ENCODE assay signal across 15 cellular contexts in genomic region chr2:196995757-196996314, GRCh38.
DNase-seq lines count a peak whose midpoint lies in the region; ATAC-seq, FAIRE-seq and TF ChIP-seq lines count a peak whose summit lies in the region.
"Had no signal": no experiment of that assay in that cellular context is flagged by ENCODE, and none has a peak within 500 bp of the region (broad histone marks: within the 10 kb centered on the region; RNA-seq: fewer than 3 reads in every experiment).

No MANE protein-coding gene starts in this region.

- no peaks in the 10 kb centered on the region for H3K27me3 ChIP-seq in thyroid gland

- H3K9me3 Mint-ChIP-seq in activated T-cell treated with anti-CD3 and anti-CD28 coated beads, Interleukin-2, amount 50 U/mL, for 24 hours, result no peaks in the 10 kb centered on the region
- H3K9me3 Mint-ChIP-seq in activated T-cell treated with anti-CD3 and anti-CD28 coated beads, Interleukin-2, amount 50 U/mL, for 4 hours, result no peaks in the 10 kb centered on the region
- H3K9me3 Mint-ChIP-seq: CD8-positive, alpha-beta T cell had no signal

- no peaks in the 10 kb centered on the region for H3K36me3 ChIP-seq in thyroid gland

- FAIRE-seq in GM19239 (lab: Jason Lieb, UNC), result peak; percentile 48

- ATAC-seq in activated T-cell treated with anti-CD3 and anti-CD28 coated beads, Interleukin-2, amount 50 U/mL, for 4 hours, result no peak
- ATAC-seq: CD8-positive, alpha-beta T cell; HCT116 had no signal

- H3K4me3 Mint-ChIP-seq in activated T-cell treated with anti-CD3 and anti-CD28 coated beads, Interleukin-2, amount 50 U/mL, for 24 hours, result no peak overlapping the region
- no peak overlapping the region for H3K4me3 Mint-ChIP-seq in activated T-cell treated with anti-CD3 and anti-CD28 coated beads, Interleukin-2, amount 50 U/mL, for 4 hours
- H3K4me3 Mint-ChIP-seq: B cell; CD8-positive, alpha-beta T cell had no signal

- WGBS in thyroid gland, 2 donors, result 92 to 96% methylated on average over 3 of the region's 3 CpGs

- H3K27ac ChIP-seq in thyroid gland, result no peak overlapping the region
- H3K27ac ChIP-seq: C4-2B had no signal

- no peaks in the 10 kb centered on the region for H3K4me1 ChIP-seq in thyroid gland

- no peaks in the 10 kb centered on the region for H3K9me3 ChIP-seq in thyroid gland

- H3K4me3 ChIP-seq in AG10803 (ENCODE audit: low read length) (no peak overlapping the region), foreskin fibroblast (ENCODE audit: low read depth in 1 of 2, low read length in 2 of 2) (no peak overlapping the region), thyroid gland (replicated peaks in 1 of 3) (no peak overlapping the region)

- H3K27me3 Mint-ChIP-seq in activated T-cell treated with anti-CD3 and anti-CD28 coated beads, Interleukin-2, amount 50 U/mL, for 24 hours, result no peaks in the 10 kb centered on the region
- no peaks in the 10 kb centered on the region for H3K27me3 Mint-ChIP-seq in activated T-cell treated with anti-CD3 and anti-CD28 coated beads, Interleukin-2, amount 50 U/mL, for 4 hours (ENCODE audit: low read depth)
- H3K27me3 Mint-ChIP-seq: B cell had no signal

- H3K4me1 Mint-ChIP-seq in activated T-cell treated with anti-CD3 and anti-CD28 coated beads, Interleukin-2, amount 50 U/mL, for 24 hours (ENCODE audit: low read depth), result peaks cover 17% of the 10 kb centered on the region
- peaks cover 9% of the 10 kb centered on the region for H3K4me1 Mint-ChIP-seq in activated T-cell treated with anti-CD3 and anti-CD28 coated beads, Interleukin-2, amount 50 U/mL, for 4 hours (ENCODE audit: low read depth)

- TF ChIP-seq CTCF in AG10803 (conservative IDR thresholded peaks at IDR 0.05; ENCODE audit: low read length) (no peak), foreskin fibroblast (IDR thresholded peaks at IDR 0.05; ENCODE audit: low read depth, low read length) (no peak), thyroid gland (IDR thresholded peaks at IDR 0.05) (no peak)

- no peak for TF ChIP-seq POLR2A in thyroid gland (IDR thresholded peaks at IDR 0.05)

- peak overlapping the region; percentile 13 for H3K27ac Mint-ChIP-seq in activated T-cell treated with anti-CD3 and anti-CD28 coated beads, Interleukin-2, amount 50 U/mL, for 24 hours
- H3K27ac Mint-ChIP-seq: B cell; CD8-positive, alpha-beta T cell had no signal

- intact Hi-C loops in thyroid gland (cut with DNase I), result no loop called here

- peaks cover 85% of the 10 kb centered on the region for H3K36me3 Mint-ChIP-seq in activated T-cell treated with anti-CD3 and anti-CD28 coated beads, Interleukin-2, amount 50 U/mL, for 24 hours (ENCODE audit: low read depth)
- peaks cover 39% of the 10 kb centered on the region for H3K36me3 Mint-ChIP-seq in activated T-cell treated with anti-CD3 and anti-CD28 coated beads, Interleukin-2, amount 50 U/mL, for 4 hours (ENCODE audit: insufficient read depth)

- no peak for DNase-seq in activated T-cell treated with anti-CD3 and anti-CD28 coated beads, Interleukin-2, amount 50 U/mL, for 24 hours
- no peak for DNase-seq in activated T-cell treated with anti-CD3 and anti-CD28 coated beads, Interleukin-2, amount 50 U/mL, for 4 hours
- DNase-seq in AG10803 (ENCODE audit: low read depth) (peak; percentile 14), GM19239 (ENCODE audit: insufficient read length, low spot score) (no peak), foreskin fibroblast (peak; percentile 43 to 78), SHP77 (lab: John Stamatoyannopoulos, UW) (no peak), CD1c-positive myeloid dendritic cell (ENCODE audit: extremely low spot score) (no peak), thyroid gland (no peak)
- DNase-seq: ACHN; CD8-positive, alpha-beta T cell; COR-L47; GF-D8 had no signal

Comparison
In these comparisons a context has a peak if more than half of its experiments do, and no peak if none do; other contexts are left out.
1. DNase-seq: peak in AG10803 (single experiment) and foreskin fibroblast (2 of 2); none in activated T-cell treated with anti-CD3 and anti-CD28 coated beads, Interleukin-2, amount 50 U/mL, for 24 hours (single experiment), activated T-cell treated with anti-CD3 and anti-CD28 coated beads, Interleukin-2, amount 50 U/mL, for 4 hours (single experiment), GM19239 (single experiment), SHP77 (0 of 2), CD1c-positive myeloid dendritic cell (single experiment) and thyroid gland (0 of 2).